Comparison of ENCODE assay signal across 15 cellular contexts in genomic region chr18:21669736-21670135, GRCh38. TPM values are rescaled to one million over a fixed set of nuclear protein-coding genes. Genes with fewer than 3 reads are reported as not detected.
DNase-seq lines count a peak whose midpoint lies in the region; ATAC-seq and TF ChIP-seq lines count a peak whose summit lies in the region.
"Had no signal": no experiment of that assay in that cellular context is flagged by ENCODE, and none has a peak within 500 bp of the region (broad histone marks: within the 10 kb centered on the region; RNA-seq: fewer than 3 reads in every experiment).

No MANE protein-coding gene starts in this region.

- CTCF ChIA-PET in PC-9 (lab: Charles Lee), result interaction anchor here (1.3 kb wide), 1 partner anchor 69 kb away, joined by 5 read pairs; the partner anchor contains the start of gene ESCO1
- CTCF ChIA-PET in OCI-LY7 (lab: Charles Lee; ENCODE audit: unreplicated experiment), result interaction anchor here (1.5 kb wide), 1 partner anchor 31 kb away, joined by 3 read pairs; no protein-coding TSS in a partner anchor
- CTCF ChIA-PET in T-cell (lab: Charles Lee), result no interaction called here

- H3K36me3 Mint-ChIP-seq in T-cell, result peaks cover 24% of the 10 kb centered on the region
- H3K36me3 Mint-ChIP-seq: activated naive CD8-positive, alpha-beta T cell had no signal

- TF ChIP-seq POLR2A in transverse colon (IDR thresholded peaks at IDR 0.05), result no peak

- H3K9me3 Mint-ChIP-seq in T-cell, result no peaks in the 10 kb centered on the region
- H3K9me3 Mint-ChIP-seq: naive thymus-derived CD8-positive, alpha-beta T cell had no signal

- H3K9me3 ChIP-seq in PC-9 (ENCODE audit: insufficient read depth, low read depth), result no peaks in the 10 kb centered on the region; the same call in 1 of the 2 replicates
- no peaks in the 10 kb centered on the region for H3K9me3 ChIP-seq in transverse colon
- H3K9me3 ChIP-seq in OCI-LY7 (ENCODE audit: low read length), result no peaks in the 10 kb centered on the region
- no peaks in the 10 kb centered on the region for H3K9me3 ChIP-seq in effector memory CD4-positive, alpha-beta T cell (ENCODE audit: control insufficient read depth, low read length)
- H3K9me3 ChIP-seq: Caco-2, spleen, tibial artery had no signal

- ATAC-seq in T-cell (replicated peaks in 1 of 4), result no peak
- ATAC-seq: naive thymus-derived CD8-positive, alpha-beta T cell had no signal

- H3K36me3 ChIP-seq in PC-9 (ENCODE audit: low read depth) (no peaks in the 10 kb centered on the region), transverse colon (no peaks in the 10 kb centered on the region), OCI-LY7 (ENCODE audit: insufficient read depth, low read length) (peaks cover 82% of the 10 kb centered on the region)
- peaks cover 7% of the 10 kb centered on the region for H3K36me3 ChIP-seq in effector memory CD4-positive, alpha-beta T cell (ENCODE audit: control insufficient read depth, insufficient read depth, low read length)

- TF ChIP-seq CTCF in PC-9 (conservative IDR thresholded peaks at IDR 0.05) (no peak), transverse colon (IDR thresholded peaks at IDR 0.05) (no peak), OCI-LY7 (conservative IDR thresholded peaks at IDR 0.05; ENCODE audit: low read length) (no peak)

- peaks cover 47% of the 10 kb centered on the region for H3F3A ChIP-seq in PC-9 (ENCODE audit: insufficient read depth, low read depth)

- 76 to 83% methylated on average over 1 to 5 of the region's 5 CpGs for WGBS in transverse colon (ENCODE audit: low coverage in 1 of 2), 2 donors

- POLR2A ChIA-PET in PC-9 (lab: Charles Lee; ENCODE audit: unreplicated experiment) (interaction anchor here (0.5 kb wide), 1 partner anchor 1756 kb away, joined by 4 read pairs; no protein-coding TSS in a partner anchor), OCI-LY7 (lab: Charles Lee) (interaction anchor here (0.6 to 1.1 kb wide), 4 partner anchors 9 to 57 kb away, joined by 3 to 4 read pairs (median 3); partner anchors contain the start of gene SNRPD1), T-cell (lab: Charles Lee) (interaction anchor here in 1 of 2 donors (0.6 kb wide), 1 partner anchor 50 kb away, joined by 4 read pairs; no protein-coding TSS in a partner anchor)

- intact Hi-C loops in PC-9 (cut with micrococcal nuclease; ENCODE audit: unreplicated experiment) (loop anchor here (10.0 kb wide), 1 partner anchor 75 kb away; the partner anchor contains the start of gene MIB1), transverse colon (cut with DNase I; ENCODE audit: low total_unique reads) (no loop called here), OCI-LY7 (cut with micrococcal nuclease; ENCODE audit: unreplicated experiment) (no loop called here)

- H4K20me1 ChIP-seq in PC-9 (ENCODE audit: insufficient read depth) (no peaks in the 10 kb centered on the region), OCI-LY7 (ENCODE audit: insufficient read depth, low read length) (0 out of 2 replicates have a peak, but pooled peaks cover 6% of the 10 kb centered on the region)

- H3K27ac Mint-ChIP-seq in T-cell, result no peak overlapping the region
- H3K27ac Mint-ChIP-seq: activated naive CD8-positive, alpha-beta T cell had no signal

- TF ChIP-seq EP300 in transverse colon (IDR thresholded peaks at IDR 0.05; ENCODE audit: low read depth), result no peak

- no peak overlapping the region for H3K4me3 Mint-ChIP-seq in T-cell
- H3K4me3 Mint-ChIP-seq: activated naive CD8-positive, alpha-beta T cell; naive thymus-derived CD8-positive, alpha-beta T cell had no signal

- H3K4me2 ChIP-seq in PC-9, result peak overlapping the region; percentile 64
- no peak overlapping the region for H3K4me2 ChIP-seq in OCI-LY7 (ENCODE audit: low read length)

- no TSS peak for BruUV-seq in PC-9 (replicated peaks; lab: Mats Ljungman, UMichigan)
- no TSS peak for BruUV-seq in OCI-LY7 (replicated peaks; lab: Mats Ljungman, UMichigan)

- H3K4me1 Mint-ChIP-seq in T-cell, result no peaks in the 10 kb centered on the region

- H3K4me3 ChIP-seq in PC-9 (peak overlapping the region; percentile 24; the same call in 1 of the 2 replicates), transverse colon (no peak overlapping the region), OCI-LY7 (ENCODE audit: low read depth, low read length, poor library complexity, severe bottlenecking) (no peak overlapping the region)
- no peak overlapping the region for H3K4me3 ChIP-seq in effector memory CD4-positive, alpha-beta T cell (ENCODE audit: insufficient read depth, low read depth, low read length, poor library complexity, severe bottlenecking)
- H3K4me3 ChIP-seq: spleen, tibial artery had no signal

- H3K9me2 ChIP-seq in PC-9 (ENCODE audit: insufficient read depth) (no peaks in the 10 kb centered on the region), OCI-LY7 (ENCODE audit: insufficient read depth, low read length) (no peaks in the 10 kb centered on the region)

- H3K4me1 ChIP-seq in PC-9 (replicated peaks; ENCODE audit: insufficient read depth) (peaks cover 68% of the 10 kb centered on the region), transverse colon (peaks cover 0 to 26% (median 13%) of the 10 kb centered on the region in 4 donors), OCI-LY7 (ENCODE audit: insufficient read depth, low read length, poor library complexity, severe bottlenecking) (no peaks in the 10 kb centered on the region)
- H3K4me1 ChIP-seq in effector memory CD4-positive, alpha-beta T cell (ENCODE audit: control insufficient read depth, insufficient read depth, low read length, poor library complexity, severe bottlenecking), result no peaks in the 10 kb centered on the region
- H3K4me1 ChIP-seq: spleen had no signal

- in situ Hi-C loops in transverse colon (cut with MboI; ENCODE audit: low pct_ligation_motif_present in 1 of 4, low pct_unique_long_range_greater_than_20kb in 1 of 4, low sequenced_read_pairs in 3 of 4), result no loop called here

- no peaks in the 10 kb centered on the region for H3K27me3 ChIP-seq in PC-9 (ENCODE audit: insufficient read depth, low read depth)
- no peaks in the 10 kb centered on the region for H3K27me3 ChIP-seq in transverse colon
- no peaks in the 10 kb centered on the region for H3K27me3 ChIP-seq in effector memory CD4-positive, alpha-beta T cell (replicated peaks; ENCODE audit: control insufficient read depth, insufficient read depth, low read length, poor library complexity, severe bottlenecking)
- H3K27me3 ChIP-seq: spleen, tibial artery had no signal

- H3K79me2 ChIP-seq in PC-9 (ENCODE audit: low read depth) (no peaks in the 10 kb centered on the region), OCI-LY7 (ENCODE audit: insufficient read depth, low read depth, low read length) (peaks cover 10% of the 10 kb centered on the region; the same call in 1 of the 2 replicates)

- DNase-seq in DMS53 (lab: John Stamatoyannopoulos, UW) (peak; percentile 34), DMS53 treated with DMSO at 0.1 percent for 48 hours (lab: John Stamatoyannopoulos, UW; ENCODE audit: unreplicated experiment) (no peak), PC-9 (peak; percentile 39 to 72), epithelial cell of prostate (ENCODE audit: low read depth, low spot score) (no peak), transverse colon (peak; percentile 69), OCI-LY7 (ENCODE audit: low spot score) (no peak), T-cell (no peak)
- DNase-seq in effector memory CD4-positive, alpha-beta T cell, result no peak
- DNase-seq: Caco-2; naive thymus-derived CD8-positive, alpha-beta T cell; NCI-H187 treated with DMSO at 0.1 percent for 48 hours; spleen; T1000; tibial artery had no signal

- H2AFZ ChIP-seq in PC-9 (peak overlapping the region; percentile 48; the same call in 1 of the 2 replicates), OCI-LY7 (ENCODE audit: low read length) (no peak overlapping the region)

- H3K27me3 Mint-ChIP-seq in T-cell, result no peaks in the 10 kb centered on the region
- H3K27me3 Mint-ChIP-seq: activated naive CD8-positive, alpha-beta T cell; naive thymus-derived CD8-positive, alpha-beta T cell had no signal

- H3K27ac ChIP-seq in PC-9 (peak overlapping the region; percentile 96), epithelial cell of prostate (peak overlapping the region; percentile 69), transverse colon (peak overlapping the region; percentile 66 to 75 (median 74)), OCI-LY7 (ENCODE audit: low read depth, low read length, poor library complexity, severe bottlenecking) (no peak overlapping the region)
- H3K27ac ChIP-seq in effector memory CD4-positive, alpha-beta T cell (ENCODE audit: insufficient read depth, low read length, poor library complexity, severe bottlenecking), result no peak overlapping the region
- H3K27ac ChIP-seq: spleen, tibial artery had no signal

RNA-seq across cellular contexts. Expression of gene ABHD3, which starts 34.8 kb away (rescaled TPM):
- total RNA-seq in PC-9 (2021) (23.4 and 33.7 TPM in 2 replicates), transverse colon (100 to 1,000 TPM in 3 of 4 donors, 10 to 100 TPM in 1; 59.8 to 611 (median 122) TPM), OCI-LY7 (2022) (169 and 185 TPM in 2 replicates), T-cell (10 to 100 TPM; 33.1 to 42.4 (median 42.1) TPM)
- 126 and 154 TPM in 2 replicates for total RNA-seq in OCI-LY7 (2014; rRNA removed; shearing (Covaris generic))

RNA-seq across cellular contexts. Expression of gene SNRPD1, which starts 57.6 kb away (rescaled TPM):
- 56.0 and 57.6 TPM in 2 replicates for total RNA-seq in PC-9 (2021)
- total RNA-seq in transverse colon, result 10 to 100 TPM in 2 of 4 donors, 1 to 10 TPM in 2; 1.4 to 11.3 (median 7.6) TPM
- total RNA-seq in OCI-LY7 (2014; rRNA removed; shearing (Covaris generic)), result 133 and 191 TPM in 2 replicates
- total RNA-seq in OCI-LY7 (2022), result 142 and 181 TPM in 2 replicates
- total RNA-seq in T-cell, result 10 to 100 TPM; 18.7 to 31.2 (median 30.7) TPM

Comparison
In these comparisons a context has a peak if more than half of its experiments do, and no peak if none do; other contexts are left out.
1. DNase-seq: peak in DMS53 (single experiment), PC-9 (2 of 2) and transverse colon (single experiment); none in DMS53 treated with DMSO at 0.1 percent for 48 hours (single experiment), epithelial cell of prostate (single experiment), OCI-LY7 (single experiment), effector memory CD4-positive, alpha-beta T cell (0 of 3) and T-cell (0 of 34).
2. H3K27ac ChIP-seq: peak in PC-9 (single experiment), epithelial cell of prostate (single experiment) and transverse colon (4 of 4); none in OCI-LY7 (single experiment) and effector memory CD4-positive, alpha-beta T cell (single experiment).
3. CTCF ChIA-PET loops: an anchor here in PC-9 (1.3 kb wide) and OCI-LY7 (1.5 kb wide); none called in T-cell.